Comparison of ENCODE assay signal across 23 cellular contexts in the genomic region with DNA sequence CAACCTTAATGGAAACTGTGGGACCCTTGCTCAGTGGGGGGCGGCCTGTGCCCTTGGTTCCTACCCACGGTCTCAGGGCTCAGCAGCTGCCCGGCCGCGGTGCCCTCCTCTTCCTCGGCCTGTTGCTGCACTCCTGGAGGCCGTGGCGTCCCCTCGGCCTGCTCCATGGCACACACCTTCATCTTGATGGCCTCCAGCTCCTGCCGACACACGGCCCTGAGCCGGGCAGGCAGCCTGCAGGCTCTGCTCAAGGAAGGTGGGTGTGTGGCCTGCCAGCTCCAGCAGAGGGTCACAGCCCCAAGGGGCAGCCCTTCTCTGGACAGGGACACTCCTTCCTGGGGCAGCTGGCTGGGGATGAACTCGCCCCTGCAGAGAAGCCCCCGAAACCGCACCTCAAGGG. TPM values are rescaled to one million over a fixed set of nuclear protein-coding genes. Genes with fewer than 3 reads are reported as not detected.
DNase-seq lines count a peak whose midpoint lies in the region; ATAC-seq, FAIRE-seq and TF ChIP-seq lines count a peak whose summit lies in the region.
"Had no signal": no experiment of that assay in that cellular context is flagged by ENCODE, and none has a peak within 500 bp of the region (broad histone marks: within the 10 kb centered on the region; RNA-seq: fewer than 3 reads in every experiment).

No MANE protein-coding gene starts in this region.

- H3K9me1 ChIP-seq in K562 (ENCODE audit: control insufficient read depth, insufficient read depth, low read length) = no peaks in the 10 kb centered on the region

- intact Hi-C loops in K562 (cut with micrococcal nuclease) = no loop called here

- no peak for TF ChIP-seq RAD21 in K562 (CRISPR knock-in tag; conservative IDR thresholded peaks at IDR 0.05 in 1 of 2, IDR thresholded peaks at IDR 0.05 in 1 of 2)

- H3K36me3 ChIP-seq in BLaER1 (peaks cover 29% of the 10 kb centered on the region), K562 (ENCODE audit: control insufficient read depth, insufficient read depth, low read length) (peaks cover 14% of the 10 kb centered on the region; the same call in 2 of the 3 replicates), neuronal stem cell (replicated peaks in 1 of 2; ENCODE audit: control insufficient read depth in 2 of 2, insufficient read depth in 2 of 2, low read length in 2 of 2) (peaks cover 6 to 12% of the 10 kb centered on the region in 2 donors)

- TF ChIP-seq EP300 in K562 (IDR thresholded peaks at IDR 0.05; ENCODE audit: low read length) = no peak

- WGBS in K562 (ENCODE audit: insufficient coverage, low coverage, missing lambda C conversion rate) = 55% methylated on average over 13 of the region's 15 CpGs
- no CpG with 5 or more reads among the region's 15 CpGs for WGBS in neuronal stem cell (ENCODE audit: extremely low coverage in 2 of 2, insufficient read length in 2 of 2, insufficient replicate concordance in 1 of 2), 2 donors

- TF ChIP-seq CTCF in K562 (IDR thresholded peaks at IDR 0.05 in 2 of 3, conservative IDR thresholded peaks at IDR 0.05 in 1 of 3; ENCODE audit: insufficient read depth in 2 of 3, low read depth in 1 of 3, low read length in 3 of 3) = no peak

- H4K91ac ChIP-seq in neuronal stem cell (ENCODE audit: low read depth, low read length, poor library complexity) = no peak overlapping the region

- peak overlapping the region; percentile 58 for H2BK12ac ChIP-seq in neuronal stem cell (ENCODE audit: low read length)

- H3K27me3 ChIP-seq in BLaER1 (peaks cover 23% of the 10 kb centered on the region), K562 (ENCODE audit: control insufficient read depth in 2 of 2, insufficient read depth in 2 of 2, low read length in 2 of 2) (no peaks in the 10 kb centered on the region), neuronal stem cell (ENCODE audit: control insufficient read depth in 3 of 3, insufficient read depth in 3 of 3, low read depth in 1 of 3, low read length in 3 of 3) (peaks cover 0 to 42% (median 0%) of the 10 kb centered on the region in 3 experiments)

- no peaks in the 10 kb centered on the region for H3K79me2 ChIP-seq in K562 (ENCODE audit: control insufficient read depth, insufficient read depth, low read length)

- in situ Hi-C loops in K562 (cut with MboI) = no loop called here

- H3K4ac ChIP-seq in neuronal stem cell (ENCODE audit: low read length) = peak overlapping the region; percentile 53

- H2AFZ ChIP-seq in K562 (ENCODE audit: low read depth, low read length) (no peak overlapping the region), neuronal stem cell (ENCODE audit: low read length) (no peak overlapping the region)
- H2AFZ ChIP-seq: GM23248 had no signal

- no peak for FAIRE-seq in K562 (lab: Jason Lieb, UNC)
- FAIRE-seq: A204.1, G401.6, GM12892, GM19239 had no signal

- DNase-seq in DMS53 (lab: John Stamatoyannopoulos, UW) (peak; percentile 16), DMS53 treated with DMSO at 0.1 percent for 48 hours (lab: John Stamatoyannopoulos, UW; ENCODE audit: unreplicated experiment) (no peak), K562 (ENCODE audit: extremely low read depth in 1 of 4, low spot score in 3 of 4) (no peak), neuronal stem cell (ENCODE audit: low spot score) (no peak), DMS 273 (lab: John Stamatoyannopoulos, UW; ENCODE audit: unreplicated experiment) (no peak)
- DNase-seq: Caco-2; CD4-positive, CD25-positive, alpha-beta regulatory T cell; CD8-positive, alpha-beta T cell; DMS 273 treated with DMSO at 0.1 percent for 48 hours; DND-41; GM23248; H9 had no signal

- H4K20me1 ChIP-seq in BLaER1 (peaks cover 29% of the 10 kb centered on the region), K562 (replicated peaks; ENCODE audit: control insufficient read depth, insufficient read depth, low read length) (0 out of 2 replicates have a peak, but pooled peaks cover 4% of the 10 kb centered on the region)

- no peak for TF ChIP-seq POLR2A in K562 (conservative IDR thresholded peaks at IDR 0.05)

- peak overlapping the region; percentile 57 for H3K18ac ChIP-seq in neuronal stem cell (ENCODE audit: low read length)

- POLR2A ChIA-PET in K562 (lab: Yijun Ruan, JAX) = interaction anchor here (0.7 to 1.7 kb wide), 4 partner anchors 8 to 53 kb away, joined by 3 to 7 read pairs (median 4); a partner anchor contains a TSS

- H3K9me3 ChIP-seq in BLaER1 (no peaks in the 10 kb centered on the region), K562 (replicated peaks; ENCODE audit: control insufficient read depth, insufficient read depth, low read depth, low read length) (no peaks in the 10 kb centered on the region), neuronal stem cell (replicated peaks in 1 of 2; ENCODE audit: control insufficient read depth in 2 of 2, insufficient read depth in 1 of 2, low read depth in 1 of 2, low read length in 2 of 2) (no peaks in the 10 kb centered on the region)
- H3K9me3 ChIP-seq: Caco-2 had no signal

- no peak overlapping the region for H3K27ac ChIP-seq in BLaER1
- no peak overlapping the region for H3K27ac ChIP-seq in K562 (ENCODE audit: extremely low read depth, low read depth, low read length)
- H3K27ac ChIP-seq in neuronal stem cell (replicated peaks; ENCODE audit: low read length) = no peak overlapping the region
- H3K27ac ChIP-seq: 22Rv1, C4-2B, GM23248 had no signal

- no peak overlapping the region for H3K4me3 ChIP-seq in BLaER1
- no peak overlapping the region for H3K4me3 ChIP-seq in K562
- peak overlapping the region in 1 of 2 donors; percentile 16 for H3K4me3 ChIP-seq in neuronal stem cell (ENCODE audit: low read length in 2 of 2)
- H3K4me3 ChIP-seq: GM23248 had no signal

- H3K79me1 ChIP-seq in neuronal stem cell (ENCODE audit: low read depth, low read length) = peaks cover 2% of the 10 kb centered on the region

- H3K4me1 ChIP-seq in BLaER1 (peaks cover 74% of the 10 kb centered on the region), K562 (replicated peaks in 1 of 2; ENCODE audit: control insufficient read depth in 2 of 2, insufficient read depth in 2 of 2, low read length in 2 of 2) (peaks cover 1 to 72% of the 10 kb centered on the region in 2 experiments; a peak in 4 of 5 replicates), neuronal stem cell (ENCODE audit: control insufficient read depth in 2 of 2, insufficient read depth in 1 of 2, low read depth in 1 of 2, low read length in 2 of 2) (peaks cover 0 to 2% of the 10 kb centered on the region in 2 donors)
- H3K4me1 ChIP-seq: Caco-2 had no signal

- H3K9ac ChIP-seq in BLaER1 = no peak overlapping the region
- H3K9ac ChIP-seq in K562 (ENCODE audit: insufficient read depth in 1 of 2, low read depth in 2 of 2, low read length in 2 of 2) = peak overlapping the region in 1 of 2 experiments; percentile 42; a peak in 1 of 4 replicates
- no peak overlapping the region for H3K9ac ChIP-seq in neuronal stem cell (ENCODE audit: low read depth, low read length, poor library complexity)
- H3K9ac ChIP-seq: GM23248 had no signal

- no peak overlapping the region for H2BK5ac ChIP-seq in neuronal stem cell (ENCODE audit: low read length)

- no peak for ATAC-seq in K562
- ATAC-seq in GM18870 (IDR thresholded peaks at IDR 0.05; ENCODE audit: unreplicated experiment) = no peak
- ATAC-seq: CD8-positive, alpha-beta T cell; HCT116 had no signal

- H3K23ac ChIP-seq in neuronal stem cell (ENCODE audit: low read depth, low read length, poor library complexity) = no peak overlapping the region

- no TSS peak for BruUV-seq in K562 (replicated peaks; lab: Mats Ljungman, UMichigan)

- no peak overlapping the region for H2BK120ac ChIP-seq in neuronal stem cell (ENCODE audit: low read depth, low read length)

- peak overlapping the region; percentile 56 for H2AK5ac ChIP-seq in neuronal stem cell (ENCODE audit: low read depth, low read length)

- H3K4me2 ChIP-seq in BLaER1 (peak overlapping the region; percentile 65), K562 (ENCODE audit: insufficient read depth, low read length) (no peak overlapping the region), neuronal stem cell (ENCODE audit: insufficient read depth, low read length, poor library complexity, severe bottlenecking) (no peak overlapping the region)

- CTCF ChIA-PET in K562 (lab: Yijun Ruan, JAX; ENCODE audit: low intra/inter-chr PET ratio) = no interaction called here

- no peak overlapping the region for H4K8ac ChIP-seq in neuronal stem cell (ENCODE audit: low read depth, low read length)

- H2BK15ac ChIP-seq in neuronal stem cell (ENCODE audit: low read length) = no peak overlapping the region

- peak overlapping the region; percentile 21 for H3K14ac ChIP-seq in neuronal stem cell (ENCODE audit: low read length)

RNA-seq across cellular contexts. Expression of a gene that starts 0.7 kb away (rescaled TPM):
- 0.46 and 2.2 TPM in 2 replicates for total RNA-seq in K562 (2011; cell fraction: chromatin; rRNA removed; ENCODE audit: low replicate concordance)
- total RNA-seq in K562 (2011; cell fraction: nucleolus; rRNA removed) = 0.26 and 0.50 TPM in 2 replicates
- total RNA-seq in K562 (2011; cell fraction: nucleoplasm; rRNA removed) = 0.29 and 0.99 TPM in 2 replicates
- total RNA-seq in K562 (2014; rRNA removed) (0.32 TPM in 1 of 2 replicates, not detected in the other), K562 (2014; rRNA removed; fragmentation: Illumina TruSeq; extraction: Trizol) (not detected in 2 replicates), K562 (2015; rRNA removed; fragmentation: Illumina TruSeq; extraction: Trizol) (0.19 TPM in 1 of 2 replicates, not detected in the other), K562 (2021) (0.29 TPM in 1 of 2 replicates, not detected in the other)
- polyA plus RNA-seq in K562 (2011; rRNA removed) (not detected in 2 replicates), K562 (2014; fragmentation: Illumina TruSeq; extraction: Trizol) (not detected in 2 replicates), K562 (2014; fragmentation: Nextera tagmentation; extraction: Ambion mirVana) (not detected), K562 (2014; rRNA removed) (0.11 TPM in 1 of 2 replicates, not detected in the other)
- polyA plus RNA-seq in K562 (2011; cell fraction: cytosol; rRNA removed) = not detected in 2 replicates
- polyA plus RNA-seq in K562 (2011; cell fraction: nucleus; rRNA removed) = 0.55 and 0.58 TPM in 2 replicates
- 0.29 and 0.71 TPM in 2 replicates for polyA plus RNA-seq in K562 (2012)
- not detected in 2 replicates for polyA minus RNA-seq in K562 (2011; rRNA and poly(A)+ RNA removed)
- polyA minus RNA-seq in K562 (2011; cell fraction: cytosol; rRNA and poly(A)+ RNA removed) = not detected in 2 replicates
- polyA minus RNA-seq in K562 (2011; cell fraction: nucleus; rRNA and poly(A)+ RNA removed) = not detected in 2 replicates
- polyA plus RNA-seq in neuronal stem cell (2013, experiment 1 of 2) = not detected
- not detected for polyA plus RNA-seq in neuronal stem cell (2013, experiment 2 of 2)
- total RNA-seq: Caco-2; CD4-positive, CD25-positive, alpha-beta regulatory T cell; CD8-positive, alpha-beta T cell; GM23248; H4; H9 had no signal
- polyA plus RNA-seq: AG04450; CD4-positive, CD25-positive, alpha-beta regulatory T cell; GM23248 had no signal

RNA-seq across cellular contexts. Expression of a gene that starts 8.8 kb away (rescaled TPM):
- 43.1 and 83.7 TPM in 2 replicates for total RNA-seq in K562 (2011; cell fraction: chromatin; rRNA removed; ENCODE audit: low replicate concordance)
- 64.3 and 69.7 TPM in 2 replicates for total RNA-seq in K562 (2011; cell fraction: nucleolus; rRNA removed)
- 53.0 and 53.7 TPM in 2 replicates for total RNA-seq in K562 (2011; cell fraction: nucleoplasm; rRNA removed)
- 60.4 and 77.5 TPM in 2 replicates for total RNA-seq in K562 (2014; rRNA removed)
- total RNA-seq in K562 (2014; rRNA removed; fragmentation: Illumina TruSeq; extraction: Trizol) = 92.6 and 126 TPM in 2 replicates
- total RNA-seq in K562 (2015; rRNA removed; fragmentation: Illumina TruSeq; extraction: Trizol) = 61.1 and 69.1 TPM in 2 replicates
- 89.1 and 92.6 TPM in 2 replicates for total RNA-seq in K562 (2021)
- polyA plus RNA-seq in K562 (2011; rRNA removed) = 124 and 163 TPM in 2 replicates
- 94.2 and 150 TPM in 2 replicates for polyA plus RNA-seq in K562 (2011; cell fraction: cytosol; rRNA removed)
- polyA plus RNA-seq in K562 (2011; cell fraction: nucleus; rRNA removed) = 96.2 and 120 TPM in 2 replicates
- 69.9 and 168 TPM in 2 replicates for polyA plus RNA-seq in K562 (2012)
- polyA plus RNA-seq in K562 (2014; fragmentation: Illumina TruSeq; extraction: Trizol) = 97.5 and 104 TPM in 2 replicates
- polyA plus RNA-seq in K562 (2014; fragmentation: Nextera tagmentation; extraction: Ambion mirVana) = 100 to 1,000 TPM; 345 to 398 TPM
- 92.4 and 99.1 TPM in 2 replicates for polyA plus RNA-seq in K562 (2014; rRNA removed)
- polyA minus RNA-seq in K562 (2011; rRNA and poly(A)+ RNA removed) = 28.3 and 55.3 TPM in 2 replicates
- polyA minus RNA-seq in K562 (2011; cell fraction: cytosol; rRNA and poly(A)+ RNA removed) = 24.9 and 30.9 TPM in 2 replicates
- 30.4 and 33.3 TPM in 2 replicates for polyA minus RNA-seq in K562 (2011; cell fraction: nucleus; rRNA and poly(A)+ RNA removed)
- polyA plus RNA-seq in neuronal stem cell (2013, experiment 1 of 2) = 57.0 TPM
- polyA plus RNA-seq in neuronal stem cell (2013, experiment 2 of 2) = 58.2 TPM

RNA-seq across cellular contexts. Expression of a gene that starts 9.0 kb away (rescaled TPM):
- total RNA-seq in K562 (2011; cell fraction: chromatin; rRNA removed; ENCODE audit: low replicate concordance) = 69.8 and 180 TPM in 2 replicates
- total RNA-seq in K562 (2011; cell fraction: nucleolus; rRNA removed) = 70.5 and 71.6 TPM in 2 replicates
- total RNA-seq in K562 (2011; cell fraction: nucleoplasm; rRNA removed) = 50.8 and 56.2 TPM in 2 replicates
- total RNA-seq in K562 (2014; rRNA removed) (3.4 and 5.4 TPM in 2 replicates), K562 (2014; rRNA removed; fragmentation: Illumina TruSeq; extraction: Trizol) (2.4 and 4.1 TPM in 2 replicates), K562 (2015; rRNA removed; fragmentation: Illumina TruSeq; extraction: Trizol) (5.6 and 5.9 TPM in 2 replicates), K562 (2021) (12.3 and 13.2 TPM in 2 replicates)
- polyA plus RNA-seq in K562 (2011; rRNA removed) (3.9 and 4.3 TPM in 2 replicates), K562 (2014; fragmentation: Illumina TruSeq; extraction: Trizol) (6.0 and 7.0 TPM in 2 replicates), K562 (2014; fragmentation: Nextera tagmentation; extraction: Ambion mirVana) (under 1 TPM; 0.38 to 0.63 TPM), K562 (2014; rRNA removed) (6.7 and 8.6 TPM in 2 replicates)
- polyA plus RNA-seq in K562 (2011; cell fraction: cytosol; rRNA removed) = 3.9 and 9.1 TPM in 2 replicates
- polyA plus RNA-seq in K562 (2011; cell fraction: nucleus; rRNA removed) = 20.2 and 34.5 TPM in 2 replicates
- 11.1 and 16.0 TPM in 2 replicates for polyA plus RNA-seq in K562 (2012)
- polyA minus RNA-seq in K562 (2011; rRNA and poly(A)+ RNA removed) = 1.9 and 3.7 TPM in 2 replicates
- 3.2 and 3.3 TPM in 2 replicates for polyA minus RNA-seq in K562 (2011; cell fraction: cytosol; rRNA and poly(A)+ RNA removed)
- 7.0 and 7.8 TPM in 2 replicates for polyA minus RNA-seq in K562 (2011; cell fraction: nucleus; rRNA and poly(A)+ RNA removed)
- 9.6 TPM for polyA plus RNA-seq in neuronal stem cell (2013, experiment 1 of 2)
- polyA plus RNA-seq in neuronal stem cell (2013, experiment 2 of 2) = 9.1 TPM

RNA-seq across cellular contexts. Expression of a gene that starts 54.0 kb away (rescaled TPM):
- total RNA-seq in K562 (2011; cell fraction: chromatin; rRNA removed; ENCODE audit: low replicate concordance) = 35.4 and 135 TPM in 2 replicates
- 138 and 183 TPM in 2 replicates for total RNA-seq in K562 (2011; cell fraction: nucleolus; rRNA removed)
- total RNA-seq in K562 (2011; cell fraction: nucleoplasm; rRNA removed) = 82.7 and 89.3 TPM in 2 replicates
- total RNA-seq in K562 (2014; rRNA removed) (409 and 555 TPM in 2 replicates), K562 (2014; rRNA removed; fragmentation: Illumina TruSeq; extraction: Trizol) (86.2 and 129 TPM in 2 replicates), K562 (2015; rRNA removed; fragmentation: Illumina TruSeq; extraction: Trizol) (213 and 224 TPM in 2 replicates), K562 (2021) (340 and 359 TPM in 2 replicates)
- polyA plus RNA-seq in K562 (2011; rRNA removed) (146 and 234 TPM in 2 replicates), K562 (2014; fragmentation: Illumina TruSeq; extraction: Trizol) (94.4 and 200 TPM in 2 replicates), K562 (2014; fragmentation: Nextera tagmentation; extraction: Ambion mirVana) (100 to 1,000 TPM in 1 of 2 experiments, 10 to 100 TPM in 1; 41.7 to 116 TPM), K562 (2014; rRNA removed) (354 and 422 TPM in 2 replicates)
- polyA plus RNA-seq in K562 (2011; cell fraction: cytosol; rRNA removed) = 130 and 287 TPM in 2 replicates
- 161 and 192 TPM in 2 replicates for polyA plus RNA-seq in K562 (2011; cell fraction: nucleus; rRNA removed)
- polyA plus RNA-seq in K562 (2012) = 290 and 337 TPM in 2 replicates
- 17.6 and 29.0 TPM in 2 replicates for polyA minus RNA-seq in K562 (2011; rRNA and poly(A)+ RNA removed)
- polyA minus RNA-seq in K562 (2011; cell fraction: cytosol; rRNA and poly(A)+ RNA removed) = 127 and 142 TPM in 2 replicates
- 49.9 and 62.3 TPM in 2 replicates for polyA minus RNA-seq in K562 (2011; cell fraction: nucleus; rRNA and poly(A)+ RNA removed)
- 146 TPM for polyA plus RNA-seq in neuronal stem cell (2013, experiment 1 of 2)
- 150 TPM for polyA plus RNA-seq in neuronal stem cell (2013, experiment 2 of 2)
